In genomic region chr13:111122631-111123030, GRCh38 we compare ENCODE assay signal across 27 cellular contexts.
"Had no signal": no experiment of that assay in that cellular context is flagged by ENCODE, and none has a peak within 500 bp of the region (broad histone marks: within the 10 kb centered on the region; RNA-seq: fewer than 3 reads in every experiment).

No MANE protein-coding gene starts in this region.

- H3K36me3 ChIP-seq: brain microvascular endothelial cell had no signal

- H3K4me3 Mint-ChIP-seq: activated B cell treated with CpG ODN at 0.5 μM for 24 hours; activated CD4-positive, alpha-beta memory T cell treated with anti-CD3 and anti-CD28 coated beads for 36 hours; activated naive CD4-positive, alpha-beta T cell treated with anti-CD3 and anti-CD28 coated beads, Interleukin-2, amount 10 ng/mL, durations not matched to agents 7 days and 5 days; activated naive CD8-positive, alpha-beta T cell; activated naive CD8-positive, alpha-beta T cell treated with anti-CD3 and anti-CD28 coated beads, Interleukin-2, amount 50 U/mL, for 24 hours had no signal

- H3K4me2 ChIP-seq: PC-9 had no signal

- H3K36me3 Mint-ChIP-seq: activated CD4-positive, alpha-beta memory T cell treated with anti-CD3 and anti-CD28 coated beads for 36 hours; activated naive CD4-positive, alpha-beta T cell treated with anti-CD3 and anti-CD28 coated beads, Interleukin-2, amount 10 ng/mL, durations not matched to agents 7 days and 5 days; activated naive CD8-positive, alpha-beta T cell had no signal

- H3K4me1 Mint-ChIP-seq: activated B cell treated with CpG ODN at 0.5 μM for 24 hours; activated naive CD4-positive, alpha-beta T cell treated with anti-CD3 and anti-CD28 coated beads, Interleukin-2, amount 10 ng/mL, durations not matched to agents 7 days and 5 days; activated naive CD8-positive, alpha-beta T cell treated with anti-CD3 and anti-CD28 coated beads, Interleukin-2, amount 50 U/mL, for 24 hours had no signal

- DNase-seq: activated B cell treated with CpG ODN at 0.5 μM for 24 hours; activated CD4-positive, alpha-beta memory T cell treated with anti-CD3 and anti-CD28 coated beads for 36 hours; activated CD4-positive, alpha-beta T cell treated with anti-CD3 and anti-CD28 coated beads for 4 hours; activated CD4-positive, alpha-beta T cell treated with anti-CD3 and anti-CD28 coated beads, Interleukin-2, amount 50 U/mL, for 1 hour; activated CD4-positive, CD25-positive, alpha-beta regulatory T cell treated with anti-CD3 and anti-CD28 coated beads, Interleukin-2, amount 50 U/mL, for 72 hours; activated CD8-positive, alpha-beta memory T cell treated with anti-CD3 and anti-CD28 coated beads, Interleukin-2, amount 50 U/mL, for 4 hours; activated effector memory CD4-positive, alpha-beta T cell treated with Interleukin-2 at 50 U/mL for 16 hours; activated naive CD4-positive, alpha-beta T cell treated with anti-CD3 and anti-CD28 coated beads, Interleukin-2, amount 10 ng/mL, durations not matched to agents 7 days and 5 days; activated naive CD8-positive, alpha-beta T cell treated with anti-CD3 and anti-CD28 coated beads, Interleukin-2, amount 50 U/mL, for 24 hours; activated T-cell treated with anti-CD3 and anti-CD28 coated beads, Interleukin-2, amount 50 U/mL, for 48 hours; brain microvascular endothelial cell; NCI-H1417 treated with DMSO at 0.1 percent for 48 hours; NCI-H187 treated with DMSO at 0.1 percent for 48 hours; NCI-H2227 treated with DMSO at 0.1 percent for 48 hours; NCI-H446; NCI-H526 treated with DMSO at 0.1 percent for 48 hours; PC-9; SIG-M5; T-helper 1 cell; T-helper 2 cell; T-helper 9 cell had no signal

- ATAC-seq: activated naive CD8-positive, alpha-beta T cell treated with anti-CD3 and anti-CD28 coated beads, Interleukin-2, amount 50 U/mL, for 24 hours; K562; Right ventricle myocardium inferior; SK-N-SH treated with all-trans-retinoic acid at 6 μM for 48 hours had no signal

- H2AFZ ChIP-seq: PC-9 had no signal

- H3K27ac ChIP-seq: brain microvascular endothelial cell, PC-9, RWPE1, VCaP had no signal

- H3K27me3 ChIP-seq: brain microvascular endothelial cell had no signal

- H3K9me3 Mint-ChIP-seq: activated B cell treated with CpG ODN at 0.5 μM for 24 hours; activated CD4-positive, alpha-beta memory T cell treated with anti-CD3 and anti-CD28 coated beads for 36 hours; activated naive CD4-positive, alpha-beta T cell treated with anti-CD3 and anti-CD28 coated beads, Interleukin-2, amount 10 ng/mL, durations not matched to agents 7 days and 5 days; activated naive CD8-positive, alpha-beta T cell treated with anti-CD3 and anti-CD28 coated beads, Interleukin-2, amount 50 U/mL, for 24 hours had no signal

- H3K27ac Mint-ChIP-seq: activated B cell treated with CpG ODN at 0.5 μM for 24 hours; activated CD4-positive, alpha-beta memory T cell treated with anti-CD3 and anti-CD28 coated beads for 36 hours; activated naive CD4-positive, alpha-beta T cell treated with anti-CD3 and anti-CD28 coated beads, Interleukin-2, amount 10 ng/mL, durations not matched to agents 7 days and 5 days; activated naive CD8-positive, alpha-beta T cell; activated naive CD8-positive, alpha-beta T cell treated with anti-CD3 and anti-CD28 coated beads, Interleukin-2, amount 50 U/mL, for 24 hours had no signal

- H3K4me3 ChIP-seq: K562, PC-9 had no signal
